ENCODE assay signal across 32 cellular contexts in the genomic region with DNA sequence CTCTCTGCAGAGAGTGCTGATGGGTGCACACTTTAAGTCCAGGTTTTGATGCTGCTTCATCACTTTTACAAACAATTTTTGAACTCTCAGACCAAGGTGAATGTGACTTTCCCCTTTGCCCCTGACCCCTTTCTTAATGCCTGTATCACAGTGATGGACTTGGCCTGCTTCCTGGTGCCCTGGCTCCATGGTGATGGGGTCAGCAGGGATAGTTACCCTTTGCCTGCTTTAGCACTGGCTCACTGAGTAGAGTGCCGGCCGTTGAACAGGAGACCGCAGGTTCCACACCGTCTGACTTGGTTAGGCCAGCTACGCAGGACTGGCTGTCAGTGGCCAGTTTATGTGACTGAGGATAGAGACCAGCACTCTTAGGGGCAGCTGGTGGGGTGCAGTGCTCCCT. TPM values are rescaled to one million over a fixed set of nuclear protein-coding genes. Genes with fewer than 3 reads are reported as not detected.
"Had no signal": no experiment of that assay in that cellular context is flagged by ENCODE, and none has a peak within 500 bp of the region (broad histone marks: within the 10 kb centered on the region; RNA-seq: fewer than 3 reads in every experiment).

No MANE protein-coding gene starts in this region.

- H3K27me3 ChIP-seq: adrenal gland, body of pancreas, cardiac muscle cell, colonic mucosa, esophagus squamous epithelium, gastroesophageal sphincter had no signal

- H3K4me3 ChIP-seq: adrenal gland, body of pancreas, cardiac muscle cell, colonic mucosa, esophagus squamous epithelium, gastroesophageal sphincter had no signal

- H3K9me3 ChIP-seq: adrenal gland, body of pancreas, colonic mucosa, esophagus squamous epithelium, gastroesophageal sphincter had no signal

- H3K4me1 ChIP-seq: adrenal gland, body of pancreas, colonic mucosa, esophagus squamous epithelium, gastroesophageal sphincter had no signal

- DNase-seq: activated CD4-positive, alpha-beta memory T cell treated with anti-CD3 and anti-CD28 coated beads for 36 hours; activated CD4-positive, alpha-beta T cell treated with anti-CD3 and anti-CD28 coated beads for 36 hours; activated CD4-positive, alpha-beta T cell treated with anti-CD3 and anti-CD28 coated beads, Interleukin-2, amount 10 ng/mL, durations not matched to agents 24 days and 14 days; activated CD4-positive, CD25-positive, alpha-beta regulatory T cell; activated CD4-positive, CD25-positive, alpha-beta regulatory T cell treated with anti-CD3 and anti-CD28 coated beads, Interleukin-2, amount 50 U/mL, for 72 hours; activated CD8-positive, alpha-beta memory T cell treated with anti-CD3 and anti-CD28 coated beads, Interleukin-2, amount 10 ng/mL, durations not matched to agents 7 days and 5 days; activated CD8-positive, alpha-beta memory T cell treated with anti-CD3 and anti-CD28 coated beads, Interleukin-2, amount 50 U/mL, for 4 hours; activated CD8-positive, alpha-beta T cell treated with anti-CD3 and anti-CD28 coated beads, Interleukin-2, amount 10 ng/mL, durations not matched to agents 7 days and 5 days; activated effector memory CD4-positive, alpha-beta T cell treated with anti-CD3 and anti-CD28 coated beads, Interleukin-2, amount 50 U/mL, for 16 hours; activated naive CD4-positive, alpha-beta T cell treated with anti-CD3 and anti-CD28 coated beads for 36 hours; activated naive CD8-positive, alpha-beta T cell treated with anti-CD3 and anti-CD28 coated beads for 36 hours; activated naive CD8-positive, alpha-beta T cell treated with anti-CD3 and anti-CD28 coated beads, Interleukin-2, amount 50 U/mL, for 24 hours; activated T-cell treated with anti-CD3 and anti-CD28 coated beads, Interleukin-2, amount 50 U/mL, for 1 hour; activated T-cell treated with anti-CD3 and anti-CD28 coated beads, Interleukin-2, amount 50 U/mL, for 48 hours; adrenal gland; amygdala; aorta; body of pancreas; central memory CD4-positive, alpha-beta T cell; cerebellar nuclear complex; colonic mucosa; effector CD8-positive, alpha-beta T cell; esophagus squamous epithelium; foreskin melanocyte; T-helper 1 cell; T-helper 17 cell; T1000 had no signal

- ATAC-seq: activated CD4-positive, alpha-beta T cell treated with anti-CD3 and anti-CD28 coated beads for 36 hours; activated CD8-positive, alpha-beta memory T cell treated with anti-CD3 and anti-CD28 coated beads, Interleukin-2, amount 10 ng/mL, durations not matched to agents 7 days and 5 days; activated CD8-positive, alpha-beta T cell treated with anti-CD3 and anti-CD28 coated beads, Interleukin-2, amount 10 ng/mL, durations not matched to agents 7 days and 5 days; activated naive CD8-positive, alpha-beta T cell treated with anti-CD3 and anti-CD28 coated beads, Interleukin-2, amount 50 U/mL, for 24 hours; body of pancreas; gastroesophageal sphincter; T-helper 17 cell had no signal

- H3K36me3 ChIP-seq: adrenal gland, cardiac muscle cell, colonic mucosa, esophagus squamous epithelium, gastroesophageal sphincter had no signal

- FAIRE-seq: endometrium, endothelial cell of umbilical vein had no signal

- H3K27ac ChIP-seq: adrenal gland, body of pancreas, cardiac muscle cell, colonic mucosa, epithelial cell of prostate, esophagus squamous epithelium, gastroesophageal sphincter had no signal

RNA-seq across cellular contexts. Expression of a gene that starts 40.1 kb away (rescaled TPM):
- polyA plus RNA-seq: cardiac muscle cell had no signal
